Comparison of ENCODE assay signal across 1 cellular context in the genomic region with DNA sequence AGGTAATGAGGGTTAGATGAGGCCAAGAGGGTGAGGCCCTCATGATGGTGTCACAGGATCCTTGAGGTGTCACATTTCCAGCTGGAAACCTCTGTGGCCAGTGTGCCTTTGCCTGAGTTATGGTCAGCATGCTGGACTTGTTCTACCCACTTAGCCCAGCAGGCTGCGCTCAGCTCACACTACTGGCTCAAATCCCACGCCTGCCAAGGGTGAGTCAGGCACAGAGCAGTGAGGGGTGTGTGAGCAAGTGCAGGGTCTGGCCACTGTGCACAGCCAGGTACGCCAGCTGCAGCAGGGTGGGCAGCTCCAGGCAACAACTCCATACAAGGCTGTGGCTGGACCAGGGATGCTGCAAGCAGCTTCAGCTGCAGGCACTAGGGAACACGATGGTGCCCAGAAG.
TF ChIP-seq lines count a peak whose summit lies in the region.

No MANE protein-coding gene starts in this region.

TF ChIP-seq in liver, 16 proteins besides CTCF, POLR2A, EP300 and RAD21 (continued from another document):
- TF ChIP-seq, protein P1, sequence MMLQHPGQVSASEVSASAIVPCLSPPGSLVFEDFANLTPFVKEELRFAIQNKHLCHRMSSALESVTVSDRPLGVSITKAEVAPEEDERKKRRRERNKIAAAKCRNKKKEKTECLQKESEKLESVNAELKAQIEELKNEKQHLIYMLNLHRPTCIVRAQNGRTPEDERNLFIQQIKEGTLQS (IDR thresholded peaks at IDR 0.05), result no peak
- TF ChIP-seq JUND (IDR thresholded peaks at IDR 0.05) (no peak), TAF1 (conservative IDR thresholded peaks at IDR 0.05) (no peak), FOXA1 (IDR thresholded peaks at IDR 0.05) (no peak)
- TF ChIP-seq, protein P2, sequence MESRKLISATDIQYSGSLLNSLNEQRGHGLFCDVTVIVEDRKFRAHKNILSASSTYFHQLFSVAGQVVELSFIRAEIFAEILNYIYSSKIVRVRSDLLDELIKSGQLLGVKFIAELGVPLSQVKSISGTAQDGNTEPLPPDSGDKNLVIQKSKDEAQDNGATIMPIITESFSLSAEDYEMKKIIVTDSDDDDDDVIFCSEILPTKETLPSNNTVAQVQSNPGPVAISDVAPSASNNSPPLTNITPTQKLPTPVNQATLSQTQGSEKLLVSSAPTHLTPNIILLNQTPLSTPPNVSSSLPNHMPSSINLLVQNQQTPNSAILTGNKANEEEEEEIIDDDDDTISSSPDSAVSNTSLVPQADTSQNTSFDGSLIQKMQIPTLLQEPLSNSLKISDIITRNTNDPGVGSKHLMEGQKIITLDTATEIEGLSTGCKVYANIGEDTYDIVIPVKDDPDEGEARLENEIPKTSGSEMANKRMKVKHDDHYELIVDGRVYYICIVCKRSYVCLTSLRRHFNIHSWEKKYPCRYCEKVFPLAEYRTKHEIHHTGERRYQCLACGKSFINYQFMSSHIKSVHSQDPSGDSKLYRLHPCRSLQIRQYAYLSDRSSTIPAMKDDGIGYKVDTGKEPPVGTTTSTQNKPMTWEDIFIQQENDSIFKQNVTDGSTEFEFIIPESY (IDR thresholded peaks at IDR 0.05), result no peak
